ENCODE assay signal across 1 cellular context in the genomic region with DNA sequence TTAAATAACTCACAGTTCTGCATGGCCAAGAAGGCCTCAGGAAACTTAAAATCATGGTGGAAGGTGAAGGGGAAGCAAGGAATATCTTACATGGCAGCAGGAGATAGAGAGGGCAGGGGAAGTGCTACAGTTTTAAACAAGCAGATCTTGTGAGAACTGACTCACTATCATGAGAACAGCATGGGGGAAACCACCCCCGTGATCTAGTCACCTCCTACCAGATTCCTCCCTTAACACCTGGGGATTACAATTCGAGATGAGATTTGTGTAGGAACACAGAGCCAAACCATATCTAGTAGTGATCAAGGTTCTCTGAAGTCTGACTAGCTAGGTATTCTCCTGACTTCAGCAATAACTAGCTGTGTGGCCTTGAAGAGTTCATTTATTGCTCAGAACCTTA.
TF ChIP-seq lines count a peak whose summit lies in the region.

No MANE protein-coding gene starts in this region.

TF ChIP-seq in GM12878, 131 proteins besides CTCF, POLR2A, EP300 and RAD21:
- TF ChIP-seq RFX5 (IDR thresholded peaks at IDR 0.05; ENCODE audit: low read depth, low read length) (no peak), TCF3 (IDR thresholded peaks at IDR 0.05; ENCODE audit: borderline replicate concordance, insufficient read depth, low read depth, low read length) (no peak), BACH1 (IDR thresholded peaks at IDR 0.05; ENCODE audit: borderline replicate concordance) (no peak), FOXK2 (IDR thresholded peaks at IDR 0.05) (no peak), BHLHE40 (IDR thresholded peaks at IDR 0.05; ENCODE audit: borderline replicate concordance in 1 of 2, low read depth in 2 of 2, low read length in 1 of 2) (no peak), RB1 (IDR thresholded peaks at IDR 0.05; ENCODE audit: borderline replicate concordance) (no peak), ASH2L (IDR thresholded peaks at IDR 0.05; ENCODE audit: borderline replicate concordance, low read depth) (no peak), PML (IDR thresholded peaks at IDR 0.05; ENCODE audit: low read length) (no peak), TBL1XR1 (IDR thresholded peaks at IDR 0.05; ENCODE audit: low read depth, low read length) (no peak), RCOR1 (conservative IDR thresholded peaks at IDR 0.05; ENCODE audit: low read depth, low read length) (no peak), JUND (IDR thresholded peaks at IDR 0.05; ENCODE audit: low read depth, low read length) (no peak), ZBTB33 (IDR thresholded peaks at IDR 0.05) (no peak), ZNF207 (IDR thresholded peaks at IDR 0.05; ENCODE audit: borderline replicate concordance) (no peak), STAT3 (IDR thresholded peaks at IDR 0.05; ENCODE audit: low read depth, low read length) (no peak), BMI1 (IDR thresholded peaks at IDR 0.05; ENCODE audit: borderline replicate concordance) (no peak), RAD51 (IDR thresholded peaks at IDR 0.05) (no peak), SMARCA5 (IDR thresholded peaks at IDR 0.05) (no peak), PAX5 (IDR thresholded peaks at IDR 0.05; ENCODE audit: borderline replicate concordance, low read depth, low read length) (no peak), NRF1 (conservative IDR thresholded peaks at IDR 0.05; ENCODE audit: low read depth, low read length) (no peak)
- TF ChIP-seq, protein P1, sequence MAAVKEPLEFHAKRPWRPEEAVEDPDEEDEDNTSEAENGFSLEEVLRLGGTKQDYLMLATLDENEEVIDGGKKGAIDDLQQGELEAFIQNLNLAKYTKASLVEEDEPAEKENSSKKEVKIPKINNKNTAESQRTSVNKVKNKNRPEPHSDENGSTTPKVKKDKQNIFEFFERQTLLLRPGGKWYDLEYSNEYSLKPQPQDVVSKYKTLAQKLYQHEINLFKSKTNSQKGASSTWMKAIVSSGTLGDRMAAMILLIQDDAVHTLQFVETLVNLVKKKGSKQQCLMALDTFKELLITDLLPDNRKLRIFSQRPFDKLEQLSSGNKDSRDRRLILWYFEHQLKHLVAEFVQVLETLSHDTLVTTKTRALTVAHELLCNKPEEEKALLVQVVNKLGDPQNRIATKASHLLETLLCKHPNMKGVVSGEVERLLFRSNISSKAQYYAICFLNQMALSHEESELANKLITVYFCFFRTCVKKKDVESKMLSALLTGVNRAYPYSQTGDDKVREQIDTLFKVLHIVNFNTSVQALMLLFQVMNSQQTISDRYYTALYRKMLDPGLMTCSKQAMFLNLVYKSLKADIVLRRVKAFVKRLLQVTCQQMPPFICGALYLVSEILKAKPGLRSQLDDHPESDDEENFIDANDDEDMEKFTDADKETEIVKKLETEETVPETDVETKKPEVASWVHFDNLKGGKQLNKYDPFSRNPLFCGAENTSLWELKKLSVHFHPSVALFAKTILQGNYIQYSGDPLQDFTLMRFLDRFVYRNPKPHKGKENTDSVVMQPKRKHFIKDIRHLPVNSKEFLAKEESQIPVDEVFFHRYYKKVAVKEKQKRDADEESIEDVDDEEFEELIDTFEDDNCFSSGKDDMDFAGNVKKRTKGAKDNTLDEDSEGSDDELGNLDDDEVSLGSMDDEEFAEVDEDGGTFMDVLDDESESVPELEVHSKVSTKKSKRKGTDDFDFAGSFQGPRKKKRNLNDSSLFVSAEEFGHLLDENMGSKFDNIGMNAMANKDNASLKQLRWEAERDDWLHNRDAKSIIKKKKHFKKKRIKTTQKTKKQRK (IDR thresholded peaks at IDR 0.05; ENCODE audit: low read depth, low read length): no peak
